ENCODE assay signal across 8 cellular contexts in the genomic region with DNA sequence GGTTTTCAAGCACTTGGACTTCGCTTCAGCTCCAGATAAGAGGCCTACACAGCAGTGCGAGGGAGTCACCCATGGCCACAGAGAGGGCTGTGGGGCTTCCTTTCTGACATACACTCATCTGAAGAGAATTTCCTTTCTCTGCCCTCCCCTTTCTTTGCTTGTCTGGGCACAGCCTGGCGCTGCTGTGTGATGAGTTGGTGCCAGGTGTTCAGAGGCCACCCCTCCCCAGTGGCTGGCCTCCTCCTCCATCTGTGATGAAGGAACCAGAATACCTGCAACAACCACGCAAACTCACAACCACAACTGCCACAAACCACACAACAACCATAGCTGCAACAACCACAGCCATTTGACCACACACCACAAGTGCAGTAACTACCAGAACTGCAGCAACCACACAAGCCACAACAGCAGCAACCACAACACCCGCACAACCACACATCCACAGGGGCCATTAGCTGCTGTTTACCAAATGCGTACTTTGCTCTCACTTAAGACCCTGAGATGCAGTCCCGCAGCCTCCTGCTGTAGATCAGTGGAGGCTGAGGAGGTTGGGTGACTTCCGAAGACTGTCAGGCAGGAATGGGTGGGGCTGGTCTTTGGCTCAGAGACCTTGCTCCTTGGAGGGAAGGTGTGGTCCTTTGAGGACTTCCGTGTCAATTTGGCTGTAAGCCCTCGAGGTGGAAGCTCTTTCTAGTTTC.
DNase-seq lines count a peak whose midpoint lies in the region; ATAC-seq, FAIRE-seq and TF ChIP-seq lines count a peak whose summit lies in the region.

No MANE protein-coding gene starts in this region.

- H3K9me3 Mint-ChIP-seq in stimulated activated memory B cell treated with anti-CD40 and anti-IgM and Interleukin-4, amounts not matched to agents 10 μg/mL and 1 μg/mL and 100 μg/mL, for 72 hours, result peaks cover 16% of the 10 kb centered on the region

- no peak for FAIRE-seq in bronchial epithelial cell (lab: Jason Lieb, UNC)

- no peaks in the 10 kb centered on the region for H3K27me3 ChIP-seq in bronchial epithelial cell (ENCODE audit: control insufficient read depth, insufficient read depth, low read length)

- ATAC-seq in HG02943 (IDR thresholded peaks at IDR 0.05; ENCODE audit: low read depth, unreplicated experiment) (peak; percentile 63), HG02840 (IDR thresholded peaks at IDR 0.05; ENCODE audit: low FRiP score, unreplicated experiment) (no peak), HG02759 (IDR thresholded peaks at IDR 0.05; ENCODE audit: unreplicated experiment) (no peak)
- ATAC-seq in stimulated activated memory B cell treated with anti-CD40 and anti-IgM and Interleukin-4, amounts not matched to agents 10 μg/mL and 1 μg/mL and 100 μg/mL, for 72 hours, result no peak

- H3K4me1 Mint-ChIP-seq in stimulated activated memory B cell treated with anti-CD40 and anti-IgM and Interleukin-4, amounts not matched to agents 10 μg/mL and 1 μg/mL and 100 μg/mL, for 72 hours, result peaks cover 9% of the 10 kb centered on the region

- no peak for TF ChIP-seq CTCF in bronchial epithelial cell (IDR thresholded peaks at IDR 0.05; ENCODE audit: insufficient read depth, low read length, severe bottlenecking)

- H3K27ac Mint-ChIP-seq in stimulated activated memory B cell treated with anti-CD40 and anti-IgM and Interleukin-4, amounts not matched to agents 10 μg/mL and 1 μg/mL and 100 μg/mL, for 72 hours, result no peak overlapping the region

- no peaks in the 10 kb centered on the region for H3K27me3 Mint-ChIP-seq in stimulated activated memory B cell treated with anti-CD40 and anti-IgM and Interleukin-4, amounts not matched to agents 10 μg/mL and 1 μg/mL and 100 μg/mL, for 72 hours

- H3K4me3 ChIP-seq in bronchial epithelial cell (ENCODE audit: low read depth, low read length), result no peak overlapping the region

- H3K4me3 Mint-ChIP-seq in stimulated activated memory B cell treated with anti-CD40 and anti-IgM and Interleukin-4, amounts not matched to agents 10 μg/mL and 1 μg/mL and 100 μg/mL, for 72 hours, result no peak overlapping the region

- H3K36me3 ChIP-seq in bronchial epithelial cell (ENCODE audit: control insufficient read depth, insufficient read depth, low read length), result no peaks in the 10 kb centered on the region

- DNase-seq in T-helper 9 cell, result peak; percentile 47
- DNase-seq in bronchial epithelial cell (ENCODE audit: low read depth), result peak; percentile 98
- DNase-seq in stimulated activated CD4-positive, alpha-beta T cell treated with anti-CD3 and anti-CD28 coated beads, Interleukin-1b, Interleukin-23, amount 100 ng/mL, for 48 hours, result peak; percentile 47
- DNase-seq in D341Med (ENCODE audit: low spot score), result no peak

- peaks cover 25% of the 10 kb centered on the region for H3K36me3 Mint-ChIP-seq in stimulated activated memory B cell treated with anti-CD40 and anti-IgM and Interleukin-4, amounts not matched to agents 10 μg/mL and 1 μg/mL and 100 μg/mL, for 72 hours
